Comparison of ENCODE assay signal across 1 cellular context in the genomic region with DNA sequence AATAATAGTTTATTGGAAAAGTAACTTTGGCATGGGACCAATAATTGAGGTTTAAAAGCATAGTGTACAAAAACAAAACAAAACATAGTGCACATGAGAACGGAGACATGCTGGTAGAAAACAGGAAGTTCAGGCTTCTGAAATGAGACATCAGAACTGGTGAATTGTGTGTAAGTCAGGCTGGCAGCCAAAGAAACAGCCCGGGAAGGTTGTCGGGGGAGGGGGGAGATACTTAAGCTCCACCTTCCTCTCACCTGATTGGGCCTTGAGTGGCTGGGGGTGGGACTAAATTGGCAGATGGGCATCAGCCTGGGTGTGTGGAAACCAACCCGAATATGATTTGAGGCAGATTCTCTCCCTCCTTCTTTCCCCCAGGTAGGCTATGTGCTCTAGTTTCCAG.
TF ChIP-seq lines count a peak whose summit lies in the region.

No MANE protein-coding gene starts in this region.

TF ChIP-seq in GM12878, 131 proteins besides CTCF, POLR2A, EP300 and RAD21 (continued from another document):
- TF ChIP-seq, protein P1, sequence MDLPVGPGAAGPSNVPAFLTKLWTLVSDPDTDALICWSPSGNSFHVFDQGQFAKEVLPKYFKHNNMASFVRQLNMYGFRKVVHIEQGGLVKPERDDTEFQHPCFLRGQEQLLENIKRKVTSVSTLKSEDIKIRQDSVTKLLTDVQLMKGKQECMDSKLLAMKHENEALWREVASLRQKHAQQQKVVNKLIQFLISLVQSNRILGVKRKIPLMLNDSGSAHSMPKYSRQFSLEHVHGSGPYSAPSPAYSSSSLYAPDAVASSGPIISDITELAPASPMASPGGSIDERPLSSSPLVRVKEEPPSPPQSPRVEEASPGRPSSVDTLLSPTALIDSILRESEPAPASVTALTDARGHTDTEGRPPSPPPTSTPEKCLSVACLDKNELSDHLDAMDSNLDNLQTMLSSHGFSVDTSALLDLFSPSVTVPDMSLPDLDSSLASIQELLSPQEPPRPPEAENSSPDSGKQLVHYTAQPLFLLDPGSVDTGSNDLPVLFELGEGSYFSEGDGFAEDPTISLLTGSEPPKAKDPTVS (IDR thresholded peaks at IDR 0.05; ENCODE audit: low read depth, low read length), result no peak
- no peak for TF ChIP-seq ESRRA (IDR thresholded peaks at IDR 0.05; ENCODE audit: low read length)
